Comparison of ENCODE assay signal across 8 cellular contexts in the genomic region with DNA sequence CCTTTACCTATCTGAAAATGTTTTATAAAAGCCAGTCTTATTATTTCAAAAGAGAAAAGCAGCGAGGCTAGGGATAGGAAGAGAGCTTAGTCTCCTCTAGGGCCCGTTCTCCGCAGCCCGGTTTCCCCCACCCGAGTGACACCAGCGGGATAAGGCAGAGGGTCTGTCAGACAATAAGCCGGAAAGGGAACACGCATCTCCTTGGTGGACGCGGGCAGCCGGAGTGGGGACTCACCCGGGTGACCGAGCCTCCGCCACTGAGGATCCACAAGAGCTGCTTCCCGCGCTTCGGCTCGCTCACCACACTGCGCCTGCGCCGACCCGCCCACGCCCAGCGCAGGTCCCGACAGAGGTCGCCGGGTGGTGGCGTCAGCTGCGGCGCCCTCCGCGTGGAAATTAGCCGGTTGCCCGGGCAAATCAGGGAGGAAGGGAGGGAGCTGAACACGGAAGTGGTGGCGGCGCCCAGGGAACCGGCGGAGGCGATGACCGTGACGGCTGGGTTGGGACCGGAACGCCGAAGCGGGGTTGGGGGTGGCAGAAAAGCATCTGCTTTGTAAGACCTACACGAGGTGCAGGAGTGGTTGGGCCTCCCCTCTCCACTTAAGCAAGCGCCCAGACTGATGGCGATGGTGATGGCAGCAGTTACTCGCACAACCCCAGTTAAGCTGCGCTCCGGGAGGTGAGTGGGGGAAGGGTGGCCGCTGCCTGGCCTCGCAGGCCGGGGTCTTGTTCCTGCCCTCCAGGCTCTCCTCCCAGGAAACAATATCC.
A peak's percentile ranks its signal among the peaks of the same experiment; 100 is the strongest.
DNase-seq lines count a peak whose midpoint lies in the region; TF ChIP-seq lines count a peak whose summit lies in the region.

A gene with protein sequence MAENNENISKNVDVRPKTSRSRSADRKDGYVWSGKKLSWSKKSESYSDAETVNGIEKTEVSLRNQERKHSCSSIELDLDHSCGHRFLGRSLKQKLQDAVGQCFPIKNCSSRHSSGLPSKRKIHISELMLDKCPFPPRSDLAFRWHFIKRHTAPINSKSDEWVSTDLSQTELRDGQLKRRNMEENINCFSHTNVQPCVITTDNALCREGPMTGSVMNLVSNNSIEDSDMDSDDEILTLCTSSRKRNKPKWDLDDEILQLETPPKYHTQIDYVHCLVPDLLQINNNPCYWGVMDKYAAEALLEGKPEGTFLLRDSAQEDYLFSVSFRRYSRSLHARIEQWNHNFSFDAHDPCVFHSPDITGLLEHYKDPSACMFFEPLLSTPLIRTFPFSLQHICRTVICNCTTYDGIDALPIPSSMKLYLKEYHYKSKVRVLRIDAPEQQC (plus strand): TSS at position 444 of the 768 bp plus-strand sequence. CDS start 15,806 bp downstream, outside the sequence.
A gene with protein sequence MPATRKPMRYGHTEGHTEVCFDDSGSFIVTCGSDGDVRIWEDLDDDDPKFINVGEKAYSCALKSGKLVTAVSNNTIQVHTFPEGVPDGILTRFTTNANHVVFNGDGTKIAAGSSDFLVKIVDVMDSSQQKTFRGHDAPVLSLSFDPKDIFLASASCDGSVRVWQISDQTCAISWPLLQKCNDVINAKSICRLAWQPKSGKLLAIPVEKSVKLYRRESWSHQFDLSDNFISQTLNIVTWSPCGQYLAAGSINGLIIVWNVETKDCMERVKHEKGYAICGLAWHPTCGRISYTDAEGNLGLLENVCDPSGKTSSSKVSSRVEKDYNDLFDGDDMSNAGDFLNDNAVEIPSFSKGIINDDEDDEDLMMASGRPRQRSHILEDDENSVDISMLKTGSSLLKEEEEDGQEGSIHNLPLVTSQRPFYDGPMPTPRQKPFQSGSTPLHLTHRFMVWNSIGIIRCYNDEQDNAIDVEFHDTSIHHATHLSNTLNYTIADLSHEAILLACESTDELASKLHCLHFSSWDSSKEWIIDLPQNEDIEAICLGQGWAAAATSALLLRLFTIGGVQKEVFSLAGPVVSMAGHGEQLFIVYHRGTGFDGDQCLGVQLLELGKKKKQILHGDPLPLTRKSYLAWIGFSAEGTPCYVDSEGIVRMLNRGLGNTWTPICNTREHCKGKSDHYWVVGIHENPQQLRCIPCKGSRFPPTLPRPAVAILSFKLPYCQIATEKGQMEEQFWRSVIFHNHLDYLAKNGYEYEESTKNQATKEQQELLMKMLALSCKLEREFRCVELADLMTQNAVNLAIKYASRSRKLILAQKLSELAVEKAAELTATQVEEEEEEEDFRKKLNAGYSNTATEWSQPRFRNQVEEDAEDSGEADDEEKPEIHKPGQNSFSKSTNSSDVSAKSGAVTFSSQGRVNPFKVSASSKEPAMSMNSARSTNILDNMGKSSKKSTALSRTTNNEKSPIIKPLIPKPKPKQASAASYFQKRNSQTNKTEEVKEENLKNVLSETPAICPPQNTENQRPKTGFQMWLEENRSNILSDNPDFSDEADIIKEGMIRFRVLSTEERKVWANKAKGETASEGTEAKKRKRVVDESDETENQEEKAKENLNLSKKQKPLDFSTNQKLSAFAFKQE (minus strand): TSS at position 307 of the 768 bp plus-strand sequence. CDS start 312 bp downstream, outside the sequence.

- H3K27me3 ChIP-seq in MM.1S (replicated peaks; ENCODE audit: insufficient read depth, low read length), result no peaks in the 10 kb centered on the region

- no peaks in the 10 kb centered on the region for H3K9me2 ChIP-seq in MM.1S (replicated peaks; ENCODE audit: insufficient read depth, low read length)

- DNase-seq in GF-D8 (lab: John Stamatoyannopoulos, UW) (peak; percentile 86), HCEC 1CT (peak; percentile 91), MM.1S (peak; percentile 84), SHP77 treated with DMSO at 0.1 percent for 48 hours (lab: John Stamatoyannopoulos, UW) (peak; percentile 85), fibroblast of the conjunctiva (ENCODE audit: low read depth) (peak; percentile 87), nephron progenitor cell (peak; percentile 97)
- DNase-seq in activated effector memory CD4-positive, alpha-beta T cell treated with anti-CD3 and anti-CD28 coated beads, Interleukin-2, amount 50 U/mL, for 16 hours, result peak; percentile 99

- peaks cover 17% of the 10 kb centered on the region for H3K36me3 Mint-ChIP-seq in nephron progenitor cell (ENCODE audit: low read depth)
- H3K36me3 Mint-ChIP-seq in stimulated activated naive CD8-positive, alpha-beta T cell treated with anti-CD3 and anti-CD28 coated beads, Interleukin-15, Interleukin-2, amounts not matched to agents 100 ng/mL and 50 ng/mL, for 24 hours (ENCODE audit: low read depth), result peaks cover 39% of the 10 kb centered on the region

- peak within 1 kb of the TSS; percentile 81 for H3K9ac ChIP-seq in MM.1S (ENCODE audit: low read length)

- peak within 1 kb of the TSS; percentile 90 for H3K4me3 ChIP-seq in MM.1S (ENCODE audit: low read length)

- no peaks in the 10 kb centered on the region for H3K9me3 ChIP-seq in MM.1S (replicated peaks; ENCODE audit: insufficient read depth, low read length)

- peak within 1 kb of the TSS; percentile 85 for H2AFZ ChIP-seq in MM.1S (ENCODE audit: low read length)

- H3K36me3 ChIP-seq in MM.1S (replicated peaks; ENCODE audit: insufficient read depth, low read length), result no peaks in the 10 kb centered on the region

- TF ChIP-seq CTCF in MM.1S (IDR thresholded peaks at IDR 0.05; ENCODE audit: low read length) (no peak), nephron progenitor cell (IDR thresholded peaks at IDR 0.05) (no peak)

- no peaks in the 10 kb centered on the region for H3F3A ChIP-seq in MM.1S (ENCODE audit: insufficient read depth, low read length)

- H3K9me3 Mint-ChIP-seq in nephron progenitor cell, result no peaks in the 10 kb centered on the region
- no peaks in the 10 kb centered on the region for H3K9me3 Mint-ChIP-seq in stimulated activated naive CD8-positive, alpha-beta T cell treated with anti-CD3 and anti-CD28 coated beads, Interleukin-15, Interleukin-2, amounts not matched to agents 100 ng/mL and 50 ng/mL, for 24 hours

- H3K4me1 ChIP-seq in MM.1S (ENCODE audit: low read length), result peaks cover 7% of the 10 kb centered on the region; the same call in 1 of the 2 replicates

- peak within 1 kb of the TSS; percentile 71; the same call in 1 of the 2 replicates for H3K27ac ChIP-seq in MM.1S (ENCODE audit: low read length)

- peaks cover 58% of the 10 kb centered on the region for H3K4me1 Mint-ChIP-seq in nephron progenitor cell
- peaks cover 57% of the 10 kb centered on the region for H3K4me1 Mint-ChIP-seq in stimulated activated naive CD8-positive, alpha-beta T cell treated with anti-CD3 and anti-CD28 coated beads, Interleukin-15, Interleukin-2, amounts not matched to agents 100 ng/mL and 50 ng/mL, for 24 hours (ENCODE audit: low read depth)

- peaks cover 61% of the 10 kb centered on the region for H3K79me2 ChIP-seq in MM.1S (ENCODE audit: low read length)

- no peaks in the 10 kb centered on the region for H3K27me3 Mint-ChIP-seq in nephron progenitor cell (ENCODE audit: low read depth, poor library complexity)
- H3K27me3 Mint-ChIP-seq in stimulated activated naive CD8-positive, alpha-beta T cell treated with anti-CD3 and anti-CD28 coated beads, Interleukin-15, Interleukin-2, amounts not matched to agents 100 ng/mL and 50 ng/mL, for 24 hours, result no peaks in the 10 kb centered on the region

- peak within 1 kb of the TSS; percentile 88 for H3K4me3 Mint-ChIP-seq in nephron progenitor cell
- H3K4me3 Mint-ChIP-seq in stimulated activated naive CD8-positive, alpha-beta T cell treated with anti-CD3 and anti-CD28 coated beads, Interleukin-15, Interleukin-2, amounts not matched to agents 100 ng/mL and 50 ng/mL, for 24 hours, result peak within 1 kb of the TSS; percentile 95

- peak within 1 kb of the TSS; percentile 74 for H3K4me2 ChIP-seq in MM.1S (ENCODE audit: low read depth, low read length)

- H4K20me1 ChIP-seq in MM.1S (ENCODE audit: insufficient read depth, low read length), result no peaks in the 10 kb centered on the region

- peak within 1 kb of the TSS; percentile 98 for H3K27ac Mint-ChIP-seq in nephron progenitor cell
- H3K27ac Mint-ChIP-seq in stimulated activated naive CD8-positive, alpha-beta T cell treated with anti-CD3 and anti-CD28 coated beads, Interleukin-15, Interleukin-2, amounts not matched to agents 100 ng/mL and 50 ng/mL, for 24 hours, result peak within 1 kb of the TSS; percentile 93

Comparison
In these comparisons a context has a peak if more than half of its experiments do, and no peak if none do; other contexts are left out.
1. Peak in every context shown above with its lines: DNase-seq, H3K4me3 ChIP-seq and H3K27ac ChIP-seq.